In the genomic region with DNA sequence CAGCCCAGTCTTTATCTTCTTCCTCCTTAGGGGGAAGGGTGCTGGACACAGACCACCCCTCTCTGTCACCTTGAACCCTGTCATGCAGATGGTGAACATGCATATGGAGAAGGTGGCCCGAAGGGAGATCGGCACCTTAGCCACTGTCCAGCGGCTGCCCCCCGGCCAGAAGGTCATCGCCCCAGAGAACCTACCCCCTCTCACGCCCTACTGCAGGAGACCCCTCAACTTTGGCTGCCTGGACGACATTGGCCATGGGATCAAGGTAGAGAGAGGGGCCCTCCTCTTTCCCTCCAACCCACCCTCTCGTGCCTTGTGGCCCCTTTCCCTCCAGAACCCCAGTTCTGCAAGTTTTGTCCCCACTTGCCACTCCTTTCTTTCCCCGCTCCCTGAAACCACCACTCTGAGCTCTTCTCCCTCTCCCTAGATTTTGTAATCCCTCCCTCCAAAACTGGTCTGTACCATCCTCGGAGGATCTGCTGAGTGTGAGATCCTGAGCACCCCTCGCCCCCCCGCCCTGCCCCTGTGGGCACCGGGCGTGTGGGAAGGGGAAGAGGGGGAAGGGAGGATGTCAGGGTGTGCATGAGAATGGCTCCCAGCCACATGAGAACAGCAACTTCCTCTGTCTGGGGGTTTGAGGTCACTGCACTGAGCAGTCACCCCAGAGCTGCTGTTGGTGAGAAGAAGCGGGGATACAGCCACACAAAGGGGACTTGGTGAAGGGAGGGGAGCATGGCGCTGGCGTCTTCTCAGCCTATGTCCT, we compare ENCODE assay signal across 8 cellular contexts. TPM values are rescaled to one million over a fixed set of nuclear protein-coding genes. Genes with fewer than 3 reads are reported as not detected.
DNase-seq lines count a peak whose midpoint lies in the region; ATAC-seq and TF ChIP-seq lines count a peak whose summit lies in the region.

No MANE protein-coding gene starts in this region.

- ATAC-seq in GM21367 (IDR thresholded peaks at IDR 0.05; ENCODE audit: unreplicated experiment) (peak; percentile 42), omental fat pad (ENCODE audit: low FRiP score) (peak; percentile 35)

- H3K27ac Mint-ChIP-seq in CD14-positive monocyte, result peak overlapping the region; percentile 99 to 100 (median 99)
- peak overlapping the region; percentile 95 for H3K27ac Mint-ChIP-seq in activated naive CD4-positive, alpha-beta T cell treated with anti-CD3 and anti-CD28 coated beads, Interleukin-2, amount 50 U/mL, for 24 hours

- H3K9me3 Mint-ChIP-seq in CD14-positive monocyte, result peaks cover 0 to 5% (median 0%) of the 10 kb centered on the region in 7 donors
- no peaks in the 10 kb centered on the region for H3K9me3 Mint-ChIP-seq in activated naive CD4-positive, alpha-beta T cell treated with anti-CD3 and anti-CD28 coated beads, Interleukin-2, amount 50 U/mL, for 24 hours

- H3K4me1 Mint-ChIP-seq in CD14-positive monocyte, result peaks cover 83% of the 10 kb centered on the region
- peaks cover 69% of the 10 kb centered on the region for H3K4me1 Mint-ChIP-seq in activated naive CD4-positive, alpha-beta T cell treated with anti-CD3 and anti-CD28 coated beads, Interleukin-2, amount 50 U/mL, for 24 hours

- H3K36me3 ChIP-seq in OCI-LY3 (replicated peaks; ENCODE audit: low read depth, low read length), result peaks cover 12% of the 10 kb centered on the region
- no peaks in the 10 kb centered on the region for H3K36me3 ChIP-seq in suprapubic skin
- no peaks in the 10 kb centered on the region for H3K36me3 ChIP-seq in smooth muscle cell (ENCODE audit: low read depth)

- peak overlapping the region; percentile 24; the same call in 1 of the 2 replicates for H3K9ac ChIP-seq in OCI-LY3 (ENCODE audit: low read length)
- H3K9ac ChIP-seq in smooth muscle cell (ENCODE audit: low read depth), result no peak overlapping the region

- WGBS in suprapubic skin, result 60% methylated on average over 17 of the region's 17 CpGs
- 88% methylated on average over 17 of the region's 17 CpGs for WGBS in smooth muscle cell (ENCODE audit: low lambda C conversion rate)

- TF ChIP-seq CTCF in CD14-positive monocyte (IDR thresholded peaks at IDR 0.05) (no peak), OCI-LY3 (IDR thresholded peaks at IDR 0.05; ENCODE audit: low read depth, low read length) (no peak), omental fat pad (IDR thresholded peaks at IDR 0.05) (no peak), suprapubic skin (IDR thresholded peaks at IDR 0.05) (no peak), smooth muscle cell (IDR thresholded peaks at IDR 0.05; ENCODE audit: borderline replicate concordance, insufficient read depth, poor library complexity, severe bottlenecking) (no peak)

- DNase-seq in CD14-positive monocyte (ENCODE audit: low spot score) (peak; percentile 87), omental fat pad (ENCODE audit: low spot score) (no peak), DMS 273 (lab: John Stamatoyannopoulos, UW; ENCODE audit: unreplicated experiment) (no peak), suprapubic skin (ENCODE audit: low spot score in 2 of 2) (no peak), smooth muscle cell (lab: John Stamatoyannopoulos, UW; ENCODE audit: unreplicated experiment) (no peak)

- peak overlapping the region; percentile 67 to 90 for H3K4me3 Mint-ChIP-seq in CD14-positive monocyte
- peak overlapping the region; percentile 77 for H3K4me3 Mint-ChIP-seq in activated naive CD4-positive, alpha-beta T cell treated with anti-CD3 and anti-CD28 coated beads, Interleukin-2, amount 50 U/mL, for 24 hours

- TF ChIP-seq POLR2A in suprapubic skin (IDR thresholded peaks at IDR 0.05), result no peak

- H3K36me3 Mint-ChIP-seq in CD14-positive monocyte, result peaks cover 33 to 52% of the 10 kb centered on the region in 2 donors
- H3K36me3 Mint-ChIP-seq in activated naive CD4-positive, alpha-beta T cell treated with anti-CD3 and anti-CD28 coated beads, Interleukin-2, amount 50 U/mL, for 24 hours, result peaks cover 4% of the 10 kb centered on the region

- H3K27ac ChIP-seq in OCI-LY3 (ENCODE audit: low read length), result peak overlapping the region; percentile 95
- no peak overlapping the region for H3K27ac ChIP-seq in suprapubic skin
- H3K27ac ChIP-seq in smooth muscle cell (ENCODE audit: low read depth), result no peak overlapping the region

- no peaks in the 10 kb centered on the region for H3K9me3 ChIP-seq in OCI-LY3 (ENCODE audit: insufficient read depth, low read length)
- H3K9me3 ChIP-seq in suprapubic skin, result no peaks in the 10 kb centered on the region
- no peaks in the 10 kb centered on the region for H3K9me3 ChIP-seq in smooth muscle cell (replicated peaks; ENCODE audit: low read depth)

- TF ChIP-seq EP300 in suprapubic skin (IDR thresholded peaks at IDR 0.05), result no peak

- peaks cover 4 to 11% (median 6%) of the 10 kb centered on the region in 3 donors for H3K27me3 Mint-ChIP-seq in CD14-positive monocyte (ENCODE audit: low read depth in 3 of 3)
- H3K27me3 Mint-ChIP-seq in activated naive CD4-positive, alpha-beta T cell treated with anti-CD3 and anti-CD28 coated beads, Interleukin-2, amount 50 U/mL, for 24 hours, result no peaks in the 10 kb centered on the region

- peak overlapping the region; percentile 50 for H3K4me2 ChIP-seq in OCI-LY3 (ENCODE audit: low read length)
- H3K4me2 ChIP-seq in smooth muscle cell, result no peak overlapping the region

- H3K27me3 ChIP-seq in OCI-LY3 (ENCODE audit: low read depth, low read length) (no peaks in the 10 kb centered on the region), suprapubic skin (peaks cover 41% of the 10 kb centered on the region), smooth muscle cell (ENCODE audit: low read depth) (peaks cover 4% of the 10 kb centered on the region)

- H4K20me1 ChIP-seq in OCI-LY3 (ENCODE audit: insufficient read depth, low read length) (no peaks in the 10 kb centered on the region), smooth muscle cell (ENCODE audit: low read depth) (no peaks in the 10 kb centered on the region)

- H3K4me1 ChIP-seq in OCI-LY3 (ENCODE audit: low read length), result peaks cover 68% of the 10 kb centered on the region
- H3K4me1 ChIP-seq in suprapubic skin, result peaks cover 20% of the 10 kb centered on the region
- H3K4me1 ChIP-seq in smooth muscle cell (ENCODE audit: low read depth), result no peaks in the 10 kb centered on the region

- H3K4me3 ChIP-seq in OCI-LY3 (ENCODE audit: low read length), result no peak overlapping the region
- no peak overlapping the region for H3K4me3 ChIP-seq in suprapubic skin
- H3K4me3 ChIP-seq in smooth muscle cell, result no peak overlapping the region

- H3K79me2 ChIP-seq in OCI-LY3 (ENCODE audit: low read length) (no peaks in the 10 kb centered on the region), smooth muscle cell (ENCODE audit: low read depth) (no peaks in the 10 kb centered on the region)

- no peak overlapping the region for H2AFZ ChIP-seq in OCI-LY3 (ENCODE audit: low read depth, low read length)
- H2AFZ ChIP-seq in smooth muscle cell (ENCODE audit: low read depth), result no peak overlapping the region

- intact Hi-C loops in CD14-positive monocyte (cut with micrococcal nuclease), result loop anchor here in 1 of 2 donors (2.0 kb wide), 1 partner anchor 25 kb away; no protein-coding TSS in a partner anchor

- no peaks in the 10 kb centered on the region for H3F3A ChIP-seq in smooth muscle cell (ENCODE audit: low read depth)

RNA-seq across cellular contexts. Expression of a gene that starts 7.3 kb away (rescaled TPM):
- polyA plus RNA-seq in CD14-positive monocyte (10 to 100 TPM; 43.2 to 90.6 TPM), smooth muscle cell (0.67 and 1.7 TPM in 2 replicates)
- total RNA-seq in omental fat pad (1 to 10 TPM; 3.6 to 7.4 (median 5.4) TPM), suprapubic skin (1 to 10 TPM; 2.3 to 6.7 (median 3.0) TPM), smooth muscle cell (0.22 and 1.9 TPM in 2 replicates)

RNA-seq across cellular contexts. Expression of a gene that starts 7.5 kb away (rescaled TPM):
- polyA plus RNA-seq in CD14-positive monocyte (10 to 100 TPM; 16.7 to 25.1 TPM), smooth muscle cell (0.44 and 0.75 TPM in 2 replicates)
- total RNA-seq in omental fat pad (1 to 10 TPM in 3 of 4 donors, under 1 TPM in 1; 0.74 to 5.2 (median 2.9) TPM), suprapubic skin (1 to 10 TPM in 1 of 4 donors, not detected in 3; 1.7 TPM), smooth muscle cell (0.81 TPM in 1 of 2 replicates, not detected in the other)

RNA-seq across cellular contexts. Expression of a gene that starts 12.8 kb away (rescaled TPM):
- polyA plus RNA-seq in CD14-positive monocyte (1 to 10 TPM in 1 of 2 donors, under 1 TPM in 1; 0.51 to 1.4 TPM), smooth muscle cell (4.2 and 8.7 TPM in 2 replicates)
- total RNA-seq in omental fat pad (10 to 100 TPM in 1 of 4 donors, under 1 TPM in 2, not detected in 1; 0.60 to 11.2 (median 0.94) TPM), suprapubic skin (under 1 TPM in 2 of 4 donors, not detected in 2; 0.70 to 0.79 TPM), smooth muscle cell (3.0 and 4.1 TPM in 2 replicates)
